ENCODE assay signal across 9 cellular contexts in genomic region chr1:58884706-58885661, GRCh38.
DNase-seq lines count a peak whose midpoint lies in the region; ATAC-seq, FAIRE-seq and TF ChIP-seq lines count a peak whose summit lies in the region.
"Had no signal": no experiment of that assay in that cellular context is flagged by ENCODE, and none has a peak within 500 bp of the region (broad histone marks: within the 10 kb centered on the region; RNA-seq: fewer than 3 reads in every experiment).

No MANE protein-coding gene starts in this region.

- no peak overlapping the region for H2BK20ac ChIP-seq in H9 (ENCODE audit: low read depth, low read length, poor library complexity, severe bottlenecking)

- H3K4me3 ChIP-seq in Jurkat, Clone E6-1 (ENCODE audit: low read length): no peak overlapping the region
- no peak overlapping the region for H3K4me3 ChIP-seq in heart left ventricle

- FAIRE-seq in H54 (lab: Jason Lieb, UNC): no peak

- H2BK120ac ChIP-seq in H9 (ENCODE audit: low read depth, low read length, poor library complexity, severe bottlenecking): no peak overlapping the region

- peak in 2 of 4 donors; percentile 28 to 47 for ATAC-seq in heart left ventricle

- H3K23me2 ChIP-seq in H9 (ENCODE audit: insufficient read length, low read depth, low read length, poor library complexity, severe bottlenecking): no peaks in the 10 kb centered on the region

- H3K79me1 ChIP-seq in H9 (ENCODE audit: insufficient read depth, low read depth, low read length, poor library complexity, severe bottlenecking): no peaks in the 10 kb centered on the region

- 51 to 66% (median 56%) methylated on average over 8 of the region's 8 CpGs for WGBS in heart left ventricle, 4 donors
- WGBS in H9 (ENCODE audit: extremely low coverage, insufficient read length, low lambda C conversion rate): no CpG with 5 or more reads among the region's 8 CpGs

- no peaks in the 10 kb centered on the region for H3K27me3 Mint-ChIP-seq in stimulated activated naive CD8-positive, alpha-beta T cell treated with anti-CD3 and anti-CD28 coated beads, Interleukin-15, Interleukin-2, amounts not matched to agents 100 ng/mL and 50 ng/mL, for 24 hours
- peaks cover 14% of the 10 kb centered on the region for H3K27me3 Mint-ChIP-seq in H9 (ENCODE audit: low read depth)
- H3K27me3 Mint-ChIP-seq: activated naive CD8-positive, alpha-beta T cell had no signal

- no peaks in the 10 kb centered on the region for H3K9me3 ChIP-seq in heart left ventricle
- no peaks in the 10 kb centered on the region for H3K9me3 ChIP-seq in H9 (ENCODE audit: control insufficient read depth, low read depth, low read length)

- H3K56ac ChIP-seq in H9 (ENCODE audit: insufficient read length, low read depth, low read length): no peak overlapping the region

- H3K27ac ChIP-seq in heart left ventricle: peak overlapping the region in 11 of 12 donors; percentile 18 to 85 (median 69)
- no peak overlapping the region for H3K27ac ChIP-seq in H9 (ENCODE audit: insufficient read length, low read depth, low read length)

- H3K23ac ChIP-seq in H9 (ENCODE audit: insufficient read length, low read depth, low read length): no peak overlapping the region

- H2AK5ac ChIP-seq in H9 (ENCODE audit: insufficient read length, low read length): no peak overlapping the region

- no peak overlapping the region for H2AFZ ChIP-seq in H9 (ENCODE audit: low read length)

- H4K8ac ChIP-seq in H9 (replicated peaks; ENCODE audit: insufficient read length, low read depth, low read length): no peak overlapping the region

- TF ChIP-seq POLR2A in heart left ventricle (IDR thresholded peaks at IDR 0.05) (no peak), H54 (IDR thresholded peaks at IDR 0.05; ENCODE audit: low read depth, low read length) (no peak)

- peak overlapping the region; percentile 16 for H3K27ac Mint-ChIP-seq in stimulated activated naive CD8-positive, alpha-beta T cell treated with anti-CD3 and anti-CD28 coated beads, Interleukin-15, Interleukin-2, amounts not matched to agents 100 ng/mL and 50 ng/mL, for 24 hours
- H3K27ac Mint-ChIP-seq in H9: no peak overlapping the region

- no peaks in the 10 kb centered on the region for H3K9me3 Mint-ChIP-seq in stimulated activated naive CD8-positive, alpha-beta T cell treated with anti-CD3 and anti-CD28 coated beads, Interleukin-15, Interleukin-2, amounts not matched to agents 100 ng/mL and 50 ng/mL, for 24 hours
- no peaks in the 10 kb centered on the region for H3K9me3 Mint-ChIP-seq in H9

- H3K4me2 ChIP-seq in H9 (ENCODE audit: insufficient read depth, insufficient read length, low read length): no peak overlapping the region

- no peak overlapping the region for H3K4ac ChIP-seq in H9 (ENCODE audit: low read depth, low read length)

- H4K20me1 ChIP-seq in H9 (ENCODE audit: control insufficient read depth, insufficient read depth, insufficient read length): no peaks in the 10 kb centered on the region

- peaks cover 48% of the 10 kb centered on the region for H3K4me1 Mint-ChIP-seq in stimulated activated naive CD8-positive, alpha-beta T cell treated with anti-CD3 and anti-CD28 coated beads, Interleukin-15, Interleukin-2, amounts not matched to agents 100 ng/mL and 50 ng/mL, for 24 hours (ENCODE audit: low read depth)
- peaks cover 5 to 9% of the 10 kb centered on the region in 2 experiments for H3K4me1 Mint-ChIP-seq in H9

- no peak overlapping the region for H4K91ac ChIP-seq in H9 (ENCODE audit: insufficient read length, low read depth, low read length)

- peak; percentile 24 for DNase-seq in Jurkat, Clone E6-1 (ENCODE audit: low read depth, low spot score)
- DNase-seq in OCI-M1 (lab: John Stamatoyannopoulos, UW) (peak; percentile 53), heart left ventricle (no peak), posterior cingulate gyrus (no peak), H9 (no peak), NCI-H226 (no peak), H54 (ENCODE audit: insufficient read length, low spot score) (no peak)

- no peak overlapping the region for H3K9ac ChIP-seq in H9 (ENCODE audit: extremely low read depth, insufficient read length, low read length)

- no peak overlapping the region for H2BK15ac ChIP-seq in H9 (ENCODE audit: low read depth, low read length)

- H2BK12ac ChIP-seq in H9 (ENCODE audit: insufficient read length, low read depth, low read length): no peak overlapping the region

- no peak overlapping the region for H3T11ph ChIP-seq in H9 (ENCODE audit: low read length)

- no peaks in the 10 kb centered on the region for H3K79me2 ChIP-seq in H9 (ENCODE audit: insufficient read depth, low read length)

- no peak for TF ChIP-seq CTCF in heart left ventricle (IDR thresholded peaks at IDR 0.05)
- TF ChIP-seq CTCF in H9 (conservative IDR thresholded peaks at IDR 0.05): no peak

- H3K36me3 Mint-ChIP-seq in stimulated activated naive CD8-positive, alpha-beta T cell treated with anti-CD3 and anti-CD28 coated beads, Interleukin-15, Interleukin-2, amounts not matched to agents 100 ng/mL and 50 ng/mL, for 24 hours (ENCODE audit: low read depth): no peaks in the 10 kb centered on the region
- no peaks in the 10 kb centered on the region; a peak in 1 of 7 replicates for H3K36me3 Mint-ChIP-seq in H9 (ENCODE audit: insufficient read depth in 1 of 3, low read depth in 3 of 3)

- peaks cover 5 to 86% (median 43%) of the 10 kb centered on the region in 12 donors for H3K4me1 ChIP-seq in heart left ventricle
- peaks cover 2% of the 10 kb centered on the region; the same call in 1 of the 2 replicates for H3K4me1 ChIP-seq in H9 (ENCODE audit: insufficient read depth, low read length)

- H3K18ac ChIP-seq in H9 (ENCODE audit: insufficient read length, low read depth, low read length): no peak overlapping the region

- H3K27me3 ChIP-seq in heart left ventricle: no peaks in the 10 kb centered on the region
- no peaks in the 10 kb centered on the region for H3K27me3 ChIP-seq in H9 (ENCODE audit: insufficient read depth, low read length)

- no peak overlapping the region for H3K4me3 Mint-ChIP-seq in stimulated activated naive CD8-positive, alpha-beta T cell treated with anti-CD3 and anti-CD28 coated beads, Interleukin-15, Interleukin-2, amounts not matched to agents 100 ng/mL and 50 ng/mL, for 24 hours
- no peak overlapping the region for H3K4me3 Mint-ChIP-seq in H9

- H2BK5ac ChIP-seq in H9 (ENCODE audit: insufficient read length, low read length): no peak overlapping the region

- intact Hi-C loops in heart left ventricle (cut with DNase I): loop anchor here in 5 of 10 donors (5.0 kb wide), 3 partner anchors 63 to 98 kb away; no protein-coding TSS in a partner anchor
- intact Hi-C loops in posterior cingulate gyrus (cut with DNase I): no loop called here

- H3K14ac ChIP-seq in H9 (ENCODE audit: insufficient read depth, low read length): no peak overlapping the region

- no peaks in the 10 kb centered on the region for H3K36me3 ChIP-seq in heart left ventricle

- no peak overlapping the region for H4K5ac ChIP-seq in H9 (ENCODE audit: insufficient read length, low read depth, low read length)

Comparison
In these comparisons a context has a peak if more than half of its experiments do, and no peak if none do; other contexts are left out.
1. DNase-seq: peak in Jurkat, Clone E6-1 (single experiment) and OCI-M1 (single experiment); none in heart left ventricle (0 of 5), posterior cingulate gyrus (0 of 10), H9 (single experiment), NCI-H226 (single experiment) and H54 (single experiment).